In genomic region chr6:158559895-158560786, GRCh38 we compare ENCODE assay signal across 8 cellular contexts. TPM values are rescaled to one million over a fixed set of nuclear protein-coding genes. Genes with fewer than 3 reads are reported as not detected.
DNase-seq lines count a peak whose midpoint lies in the region; ATAC-seq and TF ChIP-seq lines count a peak whose summit lies in the region.

Gene TMEM181 (plus strand): TSS chr6:158560091. CDS start chr6:158560225, 134 bp downstream.

- peak; percentile 43; the same call in 1 of the 2 replicates for TF ChIP-seq CTCF in HEK293 (tag by site-specific recombination; IDR thresholded peaks at IDR 0.05)
- peak in 1 of 12 donors; percentile 8 for TF ChIP-seq CTCF in heart left ventricle (IDR thresholded peaks at IDR 0.05)
- no peak for TF ChIP-seq CTCF in progenitor cell of endocrine pancreas (IDR thresholded peaks at IDR 0.05; ENCODE audit: unreplicated experiment)
- TF ChIP-seq CTCF in upper lobe of right lung (IDR thresholded peaks at IDR 0.05): no peak

- H3K36me3 Mint-ChIP-seq in T-cell (no peaks in the 10 kb centered on the region), progenitor cell of endocrine pancreas (ENCODE audit: insufficient read depth) (no peaks in the 10 kb centered on the region)

- H3K4me3 ChIP-seq in GM08714 (ENCODE audit: low read length) (peak within 1 kb of the TSS; percentile 78), HEK293 (ENCODE audit: low read depth, low read length) (peak within 1 kb of the TSS; percentile 82), heart left ventricle (peak within 1 kb of the TSS; percentile 83 to 99 (median 95)), upper lobe of right lung (peak within 1 kb of the TSS; percentile 78)

- no peaks in the 10 kb centered on the region for H3K9me3 Mint-ChIP-seq in T-cell
- H3K9me3 Mint-ChIP-seq in progenitor cell of endocrine pancreas (ENCODE audit: low read depth): no peaks in the 10 kb centered on the region

- peak; percentile 76 for DNase-seq in MV-4-11 (lab: John Stamatoyannopoulos, UW)
- peak; percentile 75 to 90 (median 85) for DNase-seq in T-cell
- DNase-seq in heart left ventricle: peak; percentile 88 to 94 (median 90)
- peak; percentile 55 for DNase-seq in progenitor cell of endocrine pancreas (ENCODE audit: low spot score, unreplicated experiment)
- peak; percentile 95 for DNase-seq in upper lobe of right lung

- H3K4me1 Mint-ChIP-seq in T-cell (peaks cover 38 to 50% (median 47%) of the 10 kb centered on the region in 3 donors), progenitor cell of endocrine pancreas (ENCODE audit: low read depth) (peaks cover 42% of the 10 kb centered on the region)

- CTCF ChIA-PET in HEK293 (lab: Yijun Ruan, JAX): interaction anchor here (0.7 to 1.1 kb wide), 4 partner anchors 9 to 339 kb away, joined by 3 to 4 read pairs (median 4); no protein-coding TSS in a partner anchor
- CTCF ChIA-PET in T-cell (lab: Charles Lee): interaction anchor here in 1 of 2 donors (0.7 to 1.2 kb wide), 3 partner anchors 35 to 339 kb away, joined by 4 read pairs; no protein-coding TSS in a partner anchor

- H3K27ac ChIP-seq in HEK293 (ENCODE audit: extremely low read depth, low read depth, low read length) (peak within 1 kb of the TSS; percentile 76), adipose tissue (ENCODE audit: low read depth, low read length) (peak within 1 kb of the TSS; percentile 48), heart left ventricle (peak within 1 kb of the TSS; percentile 59 to 92 (median 88)), upper lobe of right lung (peak within 1 kb of the TSS; percentile 86)

- H3K27me3 Mint-ChIP-seq in T-cell (no peaks in the 10 kb centered on the region), progenitor cell of endocrine pancreas (no peaks in the 10 kb centered on the region)

- POLR2A ChIA-PET in HEK293 (lab: Yijun Ruan, JAX): interaction anchor here (0.6 to 1.3 kb wide), 6 partner anchors 15 to 274 kb away, joined by 3 to 6 read pairs (median 3); partner anchors contain the start of gene DYNLT1
- POLR2A ChIA-PET in T-cell (lab: Charles Lee): interaction anchor here (0.5 to 0.7 kb wide), 3 partner anchors 10 to 82 kb away, joined by 3 to 4 read pairs (median 3); no protein-coding TSS in a partner anchor

- TF ChIP-seq POLR2A in heart left ventricle (IDR thresholded peaks at IDR 0.05): peak in 1 of 2 donors; percentile 67

- ATAC-seq in T-cell (replicated peaks in 1 of 4) (peak; percentile 91 to 94 (median 92)), heart left ventricle (peak; percentile 78 to 97 (median 96)), upper lobe of right lung (peak; percentile 95)

- WGBS in adipose tissue, 3 donors: 0 to 1% (median 0%) methylated on average over 98 to 118 of the region's 118 CpGs
- WGBS in heart left ventricle, 4 donors: 1% methylated on average over 43 to 118 of the region's 118 CpGs

- no peaks in the 10 kb centered on the region for H3K9me3 ChIP-seq in HEK293 (ENCODE audit: control insufficient read depth, insufficient read depth, low read depth, low read length)
- no peaks in the 10 kb centered on the region for H3K9me3 ChIP-seq in heart left ventricle
- no peaks in the 10 kb centered on the region for H3K9me3 ChIP-seq in upper lobe of right lung

- H3K4me1 ChIP-seq in HEK293 (ENCODE audit: control insufficient read depth, insufficient read depth, low read length) (peaks cover 10% of the 10 kb centered on the region), heart left ventricle (peaks cover 0 to 48% (median 17%) of the 10 kb centered on the region in 12 donors), upper lobe of right lung (peaks cover 30% of the 10 kb centered on the region)

- H3K36me3 ChIP-seq in HEK293 (ENCODE audit: control insufficient read depth in 2 of 2, insufficient read depth in 1 of 2, low read length in 2 of 2) (peaks cover 0 to 4% of the 10 kb centered on the region in 2 experiments; a peak in 1 of 3 replicates), heart left ventricle (no peaks in the 10 kb centered on the region), upper lobe of right lung (no peaks in the 10 kb centered on the region)

- peak within 1 kb of the TSS; percentile 94 to 96 (median 95) for H3K4me3 Mint-ChIP-seq in T-cell
- H3K4me3 Mint-ChIP-seq in progenitor cell of endocrine pancreas (ENCODE audit: low read depth): peak within 1 kb of the TSS; percentile 93

- intact Hi-C loops in heart left ventricle (cut with DNase I): no loop called here
- intact Hi-C loops in upper lobe of right lung (cut with DNase I): no loop called here

- H3K27me3 ChIP-seq in heart left ventricle (no peaks in the 10 kb centered on the region), upper lobe of right lung (no peaks in the 10 kb centered on the region)

- H3K27ac Mint-ChIP-seq in T-cell (peak within 1 kb of the TSS; percentile 94), progenitor cell of endocrine pancreas (peak within 1 kb of the TSS; percentile 98)

TF ChIP-seq in HEK293, 187 proteins besides CTCF, POLR2A, EP300 and RAD21 (continues in another document):
- peak; percentile 68 for TF ChIP-seq ZFHX2 (tag by site-specific recombination; conservative IDR thresholded peaks at IDR 0.05)
- no peak for TF ChIP-seq TRIM28 (IDR thresholded peaks at IDR 0.05; ENCODE audit: borderline replicate concordance, low read length)
- 0 out of 2 replicates have a peak, but pooled peaks have one; percentile 10 for TF ChIP-seq ZNF266 (tag by site-specific recombination; IDR thresholded peaks at IDR 0.05; ENCODE audit: low read depth)
- peak; percentile 36; the same call in 1 of the 2 replicates for TF ChIP-seq KLF8 (tag by site-specific recombination; IDR thresholded peaks at IDR 0.05)
- no peak; the same call in 1 of the 2 replicates for TF ChIP-seq ELK4 (IDR thresholded peaks at IDR 0.05; ENCODE audit: borderline replicate concordance, low read depth, low read length)
- TF ChIP-seq ZBTB20 (tag by site-specific recombination; IDR thresholded peaks at IDR 0.05): peak; percentile 81
- no peak; the same call in 1 of the 2 replicates for TF ChIP-seq ZBTB10 (tag by site-specific recombination; IDR thresholded peaks at IDR 0.05)
- no peak for TF ChIP-seq ZNF449 (tag by site-specific recombination; IDR thresholded peaks at IDR 0.05)
- peak; percentile 47; the same call in 1 of the 2 replicates for TF ChIP-seq ZNF10 (tag by site-specific recombination; IDR thresholded peaks at IDR 0.05)
- no peak for TF ChIP-seq ZNF624 (tag by site-specific recombination; IDR thresholded peaks at IDR 0.05)
- TF ChIP-seq ZNF132 (tag by site-specific recombination; IDR thresholded peaks at IDR 0.05; ENCODE audit: borderline replicate concordance): no peak
- TF ChIP-seq SP2 (tag by site-specific recombination; IDR thresholded peaks at IDR 0.05): peak; percentile 33; the same call in 1 of the 2 replicates
- peak; percentile 36; the same call in 1 of the 2 replicates for TF ChIP-seq ZNF37A (tag by site-specific recombination; IDR thresholded peaks at IDR 0.05)
- TF ChIP-seq ZNF785 (tag by site-specific recombination; IDR thresholded peaks at IDR 0.05): no peak
- TF ChIP-seq ZNF335 (tag by site-specific recombination; conservative IDR thresholded peaks at IDR 0.05): peak; percentile 90
- TF ChIP-seq KLF1 (tag by site-specific recombination; IDR thresholded peaks at IDR 0.05): peak; percentile 31; the same call in 1 of the 2 replicates
- no peak for TF ChIP-seq ZNF510 (tag by site-specific recombination; IDR thresholded peaks at IDR 0.05; ENCODE audit: insufficient replicate concordance)

RNA-seq across cellular contexts. Expression of gene TMEM181, which starts in this region (rescaled TPM):
- total RNA-seq in T-cell (10 to 100 TPM; 15.9 to 21.5 (median 19.9) TPM), heart left ventricle (10 to 100 TPM in 5 of 9 donors, 1 to 10 TPM in 4; 7.1 to 14.3 (median 10.1) TPM), progenitor cell of endocrine pancreas (33.9 and 35.6 TPM in 2 replicates), upper lobe of right lung (31.5 TPM)
- polyA plus RNA-seq in adipose tissue (10 to 100 TPM; 11.0 to 18.0 (median 11.0) TPM), heart left ventricle (10 to 100 TPM in 1 of 2 donors, 1 to 10 TPM in 1; 4.3 to 11.4 TPM)

Comparison
In these comparisons a context has a peak if more than half of its experiments do, and no peak if none do; other contexts are left out.
1. Peak in every context shown above with its lines: DNase-seq, ATAC-seq, H3K4me3 ChIP-seq and H3K27ac ChIP-seq.